Comparison of ENCODE assay signal across 27 cellular contexts in genomic region chr11:133996671-133997070, GRCh38. TPM values are rescaled to one million over a fixed set of nuclear protein-coding genes. Genes with fewer than 3 reads are reported as not detected.
"Had no signal": no experiment of that assay in that cellular context is flagged by ENCODE, and none has a peak within 500 bp of the region (broad histone marks: within the 10 kb centered on the region; RNA-seq: fewer than 3 reads in every experiment).

No MANE protein-coding gene starts in this region.

- H3K27me3 ChIP-seq: gastrocnemius medialis had no signal

- H3K27ac Mint-ChIP-seq: mesothelial cell of epicardium, naive B cell had no signal

- H3K36me3 Mint-ChIP-seq: mesothelial cell of epicardium; naive B cell; naive thymus-derived CD8-positive, alpha-beta T cell had no signal

- H3K9me3 Mint-ChIP-seq: mesothelial cell of epicardium; naive thymus-derived CD8-positive, alpha-beta T cell had no signal

- H3K9me3 ChIP-seq: esophagus squamous epithelium, gastrocnemius medialis, heart right ventricle, left lung, lower lobe of right lung, mucosa of descending colon had no signal

- H3K4me1 Mint-ChIP-seq: mesothelial cell of epicardium had no signal

- ATAC-seq: esophagus mucosa; gastrocnemius medialis; left lung; lower lobe of right lung; mucosa of descending colon; naive thymus-derived CD8-positive, alpha-beta T cell had no signal

- H3K4me3 Mint-ChIP-seq: mesothelial cell of epicardium; naive B cell; naive thymus-derived CD8-positive, alpha-beta T cell had no signal

- H3K4me1 ChIP-seq: esophagus squamous epithelium, gastrocnemius medialis, left lung, lower lobe of right lung had no signal

- H3K27ac ChIP-seq: coronary artery, dorsolateral prefrontal cortex, epithelial cell of prostate, esophagus squamous epithelium, gastrocnemius medialis, left lung, lower lobe of right lung had no signal

- H3K36me3 ChIP-seq: esophagus squamous epithelium, gastrocnemius medialis, heart right ventricle, left lung, lower lobe of right lung had no signal

- H3K4me3 ChIP-seq: coronary artery, dorsolateral prefrontal cortex, esophagus squamous epithelium, gastrocnemius medialis, heart right ventricle, left lung, lower lobe of right lung, mucosa of descending colon had no signal

- DNase-seq: dermis blood vessel endothelial cell; dorsolateral prefrontal cortex; effector CD4-positive, alpha-beta T cell; effector memory CD4-positive, alpha-beta T cell; erythroblast; esophagus squamous epithelium; foreskin fibroblast; foreskin melanocyte; gastrocnemius medialis; glutamatergic neuron; head of caudate nucleus; heart right ventricle; hippocampal formation; left cardiac atrium; left ventricle myocardium superior; lower lobe of right lung; mesenchymal stem cell; mucosa of descending colon; naive B cell; naive thymus-derived CD8-positive, alpha-beta T cell had no signal

RNA-seq across cellular contexts. Expression of gene IGSF9B, which starts 39.9 kb away (rescaled TPM):
- total RNA-seq: glomerular endothelial cell, lung microvascular endothelial cell had no signal
